In genomic region chr3:57100046-57100695, GRCh38 we compare ENCODE assay signal across 8 cellular contexts. TPM values are rescaled to one million over a fixed set of nuclear protein-coding genes. Genes with fewer than 3 reads are reported as not detected.
DNase-seq lines count a peak whose midpoint lies in the region; TF ChIP-seq lines count a peak whose summit lies in the region.

No MANE protein-coding gene starts in this region.

- no peak overlapping the region for H4K8ac ChIP-seq in neuronal stem cell (ENCODE audit: low read depth, low read length)

- H3K27me3 ChIP-seq in neuronal stem cell (ENCODE audit: control insufficient read depth in 3 of 3, insufficient read depth in 3 of 3, low read depth in 1 of 3, low read length in 3 of 3) (no peaks in the 10 kb centered on the region), transverse colon (no peaks in the 10 kb centered on the region)

- DNase-seq in NCI-H1417 (lab: John Stamatoyannopoulos, UW) (peak; percentile 34 to 78 (median 64)), NCI-H1417 treated with DMSO at 0.1 percent for 48 hours (lab: John Stamatoyannopoulos, UW) (no peak), HuH-7 (ENCODE audit: low spot score) (peak; percentile 40), RKO (ENCODE audit: low spot score) (peak; percentile 76), fibroblast of pulmonary artery (ENCODE audit: low read depth) (peak; percentile 86), neuronal stem cell (ENCODE audit: low spot score) (peak; percentile 74), transverse colon (peak; percentile 71)
- peak; percentile 51 for DNase-seq in activated T-cell treated with anti-CD3 and anti-CD28 coated beads, Interleukin-2, amount 50 U/mL, for 24 hours

- no peak overlapping the region for H2AFZ ChIP-seq in neuronal stem cell (ENCODE audit: low read length)

- no peaks in the 10 kb centered on the region for H3K9me3 Mint-ChIP-seq in activated T-cell treated with anti-CD3 and anti-CD28 coated beads, Interleukin-2, amount 50 U/mL, for 24 hours

- H3K4me3 ChIP-seq in fibroblast of pulmonary artery (replicated peaks; ENCODE audit: low read depth, low read length): no peak overlapping the region
- H3K4me3 ChIP-seq in neuronal stem cell (ENCODE audit: low read length in 2 of 2): no peak overlapping the region
- no peak overlapping the region for H3K4me3 ChIP-seq in transverse colon

- H3K27ac Mint-ChIP-seq in activated T-cell treated with anti-CD3 and anti-CD28 coated beads, Interleukin-2, amount 50 U/mL, for 24 hours: no peak overlapping the region

- H3K18ac ChIP-seq in neuronal stem cell (ENCODE audit: low read length): no peak overlapping the region

- H3K23ac ChIP-seq in neuronal stem cell (ENCODE audit: low read depth, low read length, poor library complexity): no peak overlapping the region

- no peak for TF ChIP-seq POLR2A in transverse colon (IDR thresholded peaks at IDR 0.05)

- no peak overlapping the region for H3K4me3 Mint-ChIP-seq in activated T-cell treated with anti-CD3 and anti-CD28 coated beads, Interleukin-2, amount 50 U/mL, for 24 hours

- H3K27ac ChIP-seq in neuronal stem cell (replicated peaks; ENCODE audit: low read length) (no peak overlapping the region), transverse colon (no peak overlapping the region)

- peaks cover 2% of the 10 kb centered on the region for H3K4me1 Mint-ChIP-seq in activated T-cell treated with anti-CD3 and anti-CD28 coated beads, Interleukin-2, amount 50 U/mL, for 24 hours (ENCODE audit: low read depth)

- no peak overlapping the region for H3K4ac ChIP-seq in neuronal stem cell (ENCODE audit: low read length)

- no peak overlapping the region for H2BK15ac ChIP-seq in neuronal stem cell (ENCODE audit: low read length)

- no peak overlapping the region for H3K14ac ChIP-seq in neuronal stem cell (ENCODE audit: low read length)

- TF ChIP-seq CTCF in fibroblast of pulmonary artery (IDR thresholded peaks at IDR 0.05; ENCODE audit: low read length, missing control alignments) (peak; percentile 93), transverse colon (IDR thresholded peaks at IDR 0.05) (peak; percentile 82 to 92 (median 87))

- no peak overlapping the region for H3K4me2 ChIP-seq in neuronal stem cell (ENCODE audit: insufficient read depth, low read length, poor library complexity, severe bottlenecking)

- TF ChIP-seq EP300 in transverse colon (IDR thresholded peaks at IDR 0.05; ENCODE audit: low read depth): no peak

- in situ Hi-C loops in transverse colon (cut with MboI; ENCODE audit: low pct_ligation_motif_present in 1 of 4, low pct_unique_long_range_greater_than_20kb in 1 of 4, low sequenced_read_pairs in 3 of 4): no loop called here

- no peak overlapping the region for H2BK5ac ChIP-seq in neuronal stem cell (ENCODE audit: low read length)

- peaks cover 46 to 98% of the 10 kb centered on the region in 2 donors for H3K36me3 ChIP-seq in neuronal stem cell (replicated peaks in 1 of 2; ENCODE audit: control insufficient read depth in 2 of 2, insufficient read depth in 2 of 2, low read length in 2 of 2)
- no peaks in the 10 kb centered on the region for H3K36me3 ChIP-seq in transverse colon

- no peak overlapping the region for H2BK120ac ChIP-seq in neuronal stem cell (ENCODE audit: low read depth, low read length)

- no peaks in the 10 kb centered on the region for H3K79me1 ChIP-seq in neuronal stem cell (ENCODE audit: low read depth, low read length)

- no CpG with 5 or more reads among the region's 7 CpGs for WGBS in neuronal stem cell (ENCODE audit: extremely low coverage in 2 of 2, insufficient read length in 2 of 2, insufficient replicate concordance in 1 of 2), 2 donors
- 11% methylated on average over 7 of the region's 7 CpGs for WGBS in transverse colon (ENCODE audit: low coverage in 1 of 2), 2 donors

- H3K36me3 Mint-ChIP-seq in activated T-cell treated with anti-CD3 and anti-CD28 coated beads, Interleukin-2, amount 50 U/mL, for 24 hours (ENCODE audit: low read depth): no peaks in the 10 kb centered on the region

- no peak overlapping the region for H2BK12ac ChIP-seq in neuronal stem cell (ENCODE audit: low read length)

- H3K4me1 ChIP-seq in neuronal stem cell (ENCODE audit: control insufficient read depth in 2 of 2, insufficient read depth in 1 of 2, low read depth in 1 of 2, low read length in 2 of 2) (no peaks in the 10 kb centered on the region), transverse colon (no peaks in the 10 kb centered on the region)

- H3K9me3 ChIP-seq in neuronal stem cell (replicated peaks in 1 of 2; ENCODE audit: control insufficient read depth in 2 of 2, insufficient read depth in 1 of 2, low read depth in 1 of 2, low read length in 2 of 2) (no peaks in the 10 kb centered on the region), transverse colon (no peaks in the 10 kb centered on the region)

- H3K27me3 Mint-ChIP-seq in activated T-cell treated with anti-CD3 and anti-CD28 coated beads, Interleukin-2, amount 50 U/mL, for 24 hours: no peaks in the 10 kb centered on the region

- no peak overlapping the region for H2AK5ac ChIP-seq in neuronal stem cell (ENCODE audit: low read depth, low read length)

- intact Hi-C loops in transverse colon (cut with DNase I; ENCODE audit: low total_unique reads): loop anchor here (5.0 kb wide), 1 partner anchor 67 kb away; the partner anchor contains the start of gene IL17RD

- no peak overlapping the region for H3K9ac ChIP-seq in neuronal stem cell (ENCODE audit: low read depth, low read length, poor library complexity)

- H4K91ac ChIP-seq in neuronal stem cell (ENCODE audit: low read depth, low read length, poor library complexity): no peak overlapping the region

RNA-seq across cellular contexts. Expression of gene SPATA12, which starts 39.7 kb away (rescaled TPM):
- polyA plus RNA-seq in neuronal stem cell (2013, experiment 1 of 2): 0.28 TPM
- polyA plus RNA-seq in neuronal stem cell (2013, experiment 2 of 2): 0.39 TPM
- not detected for total RNA-seq in transverse colon
